1 cellular context compared by ENCODE assay signal in genomic region chr6:57220083-57220703, GRCh38.
TF ChIP-seq lines count a peak whose summit lies in the region.

No MANE protein-coding gene starts in this region.

TF ChIP-seq in HepG2, 621 proteins besides CTCF, POLR2A, EP300 and RAD21:
- TF ChIP-seq TEAD2 (CRISPR knock-in tag; IDR thresholded peaks at IDR 0.05) (no peak), JUNB (CRISPR knock-in tag; IDR thresholded peaks at IDR 0.05; ENCODE audit: borderline replicate concordance) (no peak), PBX2 (CRISPR knock-in tag; IDR thresholded peaks at IDR 0.05) (no peak), E2F2 (CRISPR knock-in tag; IDR thresholded peaks at IDR 0.05; ENCODE audit: borderline replicate concordance) (no peak), ZMAT5 (CRISPR knock-in tag; IDR thresholded peaks at IDR 0.05; ENCODE audit: borderline replicate concordance, low read depth) (no peak), ZNF558 (CRISPR knock-in tag; IDR thresholded peaks at IDR 0.05; ENCODE audit: borderline replicate concordance) (no peak), CBX2 (IDR thresholded peaks at IDR 0.05; ENCODE audit: low read depth, low read length) (no peak), CBX2 (CRISPR knock-in tag; IDR thresholded peaks at IDR 0.05; ENCODE audit: low read depth) (no peak), MXD3 (CRISPR knock-in tag; IDR thresholded peaks at IDR 0.05) (no peak), RNF2 (conservative IDR thresholded peaks at IDR 0.05; ENCODE audit: low read depth) (no peak), HNRNPUL1 (IDR thresholded peaks at IDR 0.05; ENCODE audit: low read depth, low read length) (no peak), NR0B2 (CRISPR knock-in tag; IDR thresholded peaks at IDR 0.05) (no peak), ZNF530 (CRISPR knock-in tag; IDR thresholded peaks at IDR 0.05; ENCODE audit: low read depth) (no peak), TCF7 (IDR thresholded peaks at IDR 0.05; ENCODE audit: low read depth) (no peak), ZNF720 (CRISPR knock-in tag; IDR thresholded peaks at IDR 0.05) (no peak), ZNF839 (CRISPR knock-in tag; IDR thresholded peaks at IDR 0.05; ENCODE audit: borderline replicate concordance) (no peak), ZSCAN5A (CRISPR knock-in tag; IDR thresholded peaks at IDR 0.05; ENCODE audit: borderline replicate concordance) (no peak), ZNF879 (CRISPR knock-in tag; IDR thresholded peaks at IDR 0.05) (no peak), JUN (CRISPR knock-in tag; IDR thresholded peaks at IDR 0.05) (no peak)
TF ChIP-seq in HepG2: peak in this region for 0.
